In the genomic region with DNA sequence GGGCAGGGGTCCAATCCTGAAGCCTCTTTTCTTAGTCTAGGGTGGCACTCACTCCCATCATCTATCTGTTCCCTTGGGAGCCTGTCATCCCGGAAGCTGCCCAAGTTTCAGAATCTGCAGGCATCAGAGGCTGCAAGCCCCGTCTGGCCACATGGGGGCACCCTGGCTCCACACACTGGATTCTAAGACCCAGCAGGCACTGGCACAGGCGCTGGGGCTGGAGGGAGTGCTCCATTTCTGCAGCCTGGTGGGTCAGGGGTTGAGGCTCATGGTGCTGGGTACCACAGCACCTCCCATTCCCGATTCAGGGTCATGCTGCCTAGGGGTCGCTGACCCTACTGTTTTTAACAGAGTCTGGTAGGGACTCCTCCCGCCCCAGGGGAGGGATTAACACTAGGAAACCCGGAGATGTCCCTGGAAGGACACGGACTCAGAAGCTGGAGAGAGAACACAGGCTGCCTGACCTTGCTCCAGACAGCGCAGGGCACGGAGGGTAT, we compare ENCODE assay signal across 8 cellular contexts.
A peak's percentile ranks its signal among the peaks of the same experiment; 100 is the strongest.
DNase-seq lines count a peak whose midpoint lies in the region; ATAC-seq and TF ChIP-seq lines count a peak whose summit lies in the region.

No MANE protein-coding gene starts in this region.

- H4K91ac ChIP-seq in trophoblast cell (ENCODE audit: low read depth, low read length): no peak overlapping the region

- ATAC-seq in Right ventricle myocardium superior (ENCODE audit: poor library complexity): peak; percentile 90

- H2AK5ac ChIP-seq in trophoblast cell (ENCODE audit: low read length): no peak overlapping the region

- no peaks in the 10 kb centered on the region for H3K79me2 ChIP-seq in trophoblast cell (ENCODE audit: control insufficient read depth, insufficient read depth, low read length, poor library complexity)

- no peak overlapping the region for H3K4ac ChIP-seq in trophoblast cell (ENCODE audit: low read depth, low read length)

- WGBS in trophoblast cell (ENCODE audit: extremely low coverage, insufficient coverage, insufficient read length): no CpG with 5 or more reads among the region's 10 CpGs

- H3K27ac ChIP-seq in Peyer's patch: no peak overlapping the region
- no peak overlapping the region for H3K27ac ChIP-seq in trophoblast cell (ENCODE audit: low read depth, low read length)
- H3K27ac ChIP-seq in vagina: peak overlapping the region; percentile 44

- TF ChIP-seq POLR2A in Peyer's patch (IDR thresholded peaks at IDR 0.05) (no peak), vagina (IDR thresholded peaks at IDR 0.05) (no peak)

- H3K4me3 ChIP-seq in Peyer's patch (no peak overlapping the region), trophoblast cell (ENCODE audit: low read depth, low read length) (no peak overlapping the region), vagina (peak overlapping the region in 1 of 2 donors; percentile 16)

- H3K27me3 ChIP-seq in Peyer's patch (no peaks in the 10 kb centered on the region), trophoblast cell (ENCODE audit: insufficient read depth, low read length) (no peaks in the 10 kb centered on the region), vagina (no peaks in the 10 kb centered on the region)

- H3K9me3 ChIP-seq in Peyer's patch: no peaks in the 10 kb centered on the region
- H3K9me3 ChIP-seq in trophoblast cell (ENCODE audit: insufficient read depth, low read depth, low read length): no peaks in the 10 kb centered on the region
- H3K9me3 ChIP-seq in vagina: no peaks in the 10 kb centered on the region

- no peak overlapping the region for H2AFZ ChIP-seq in trophoblast cell (ENCODE audit: insufficient read depth, low read length, poor library complexity)

- DNase-seq in SIG-M5 treated with dmso at 0.1 percent for 504 hours (lab: John Stamatoyannopoulos, UW; ENCODE audit: unreplicated experiment) (peak; percentile 35), SIG-M5 (lab: John Stamatoyannopoulos, UW) (no peak), HuH-7.5 (ENCODE audit: low spot score) (peak; percentile 72), Peyer's patch (peak; percentile 85 to 90 (median 89)), Right ventricle myocardium superior (peak; percentile 89), trophoblast cell (peak; percentile 63 to 81), vagina (ENCODE audit: extremely low spot score in 2 of 2) (peak in 1 of 2 donors; percentile 89)
- DNase-seq in activated naive CD4-positive, alpha-beta T cell treated with anti-CD3 and anti-CD28 coated beads, Interleukin-2, amount 50 U/mL, for 16 hours: peak; percentile 44

- no peak overlapping the region for H2BK12ac ChIP-seq in trophoblast cell (ENCODE audit: low read length)

- no peak overlapping the region for H3K9ac ChIP-seq in trophoblast cell (ENCODE audit: low read length)

- no peaks in the 10 kb centered on the region for H3K4me1 ChIP-seq in Peyer's patch
- no peaks in the 10 kb centered on the region for H3K4me1 ChIP-seq in trophoblast cell (ENCODE audit: control insufficient read depth in 1 of 2, insufficient read depth in 2 of 2, low read length in 2 of 2)
- H3K4me1 ChIP-seq in vagina: no peaks in the 10 kb centered on the region

- H3K18ac ChIP-seq in trophoblast cell (ENCODE audit: low read length): no peak overlapping the region

- no peak overlapping the region for H4K8ac ChIP-seq in trophoblast cell (ENCODE audit: low read depth, low read length)

- no peak overlapping the region for H2BK5ac ChIP-seq in trophoblast cell (ENCODE audit: low read depth, low read length, poor library complexity)

- H3K79me1 ChIP-seq in trophoblast cell (ENCODE audit: low read length): no peaks in the 10 kb centered on the region

- no peak overlapping the region for H3K23ac ChIP-seq in trophoblast cell (ENCODE audit: low read length)

- intact Hi-C loops in Right ventricle myocardium superior (cut with DNase I): loop anchor here (5.0 to 10.0 kb wide), 4 partner anchors 63 to 805 kb away; no protein-coding TSS in a partner anchor
- intact Hi-C loops in vagina (cut with DNase I): loop anchor here (10.0 kb wide), 1 partner anchor 213 kb away; no protein-coding TSS in a partner anchor

- no peak overlapping the region for H3K4me2 ChIP-seq in trophoblast cell (ENCODE audit: low read length)

- H2BK120ac ChIP-seq in trophoblast cell (ENCODE audit: insufficient read depth, low read length, poor library complexity): no peak overlapping the region

- H4K12ac ChIP-seq in trophoblast cell (ENCODE audit: low read depth, low read length): no peak overlapping the region

- TF ChIP-seq CTCF in Peyer's patch (IDR thresholded peaks at IDR 0.05) (peak; percentile 60 to 92 (median 88)), vagina (IDR thresholded peaks at IDR 0.05) (peak; percentile 87 to 93 (median 87))

- no peaks in the 10 kb centered on the region for H3K36me3 ChIP-seq in Peyer's patch
- no peaks in the 10 kb centered on the region for H3K36me3 ChIP-seq in trophoblast cell (ENCODE audit: control insufficient read depth in 1 of 2, insufficient read depth in 2 of 2, low read length in 2 of 2)
- no peaks in the 10 kb centered on the region for H3K36me3 ChIP-seq in vagina

- no peak overlapping the region for H3K14ac ChIP-seq in trophoblast cell (ENCODE audit: low read length)
